1 cellular context compared by ENCODE assay signal in genomic region chr7:1122832-1123501, GRCh38.
TF ChIP-seq lines count a peak whose summit lies in the region.

No MANE protein-coding gene starts in this region.

TF ChIP-seq in H1, 55 proteins besides CTCF, POLR2A, EP300 and RAD21:
- TF ChIP-seq TCF12 (IDR thresholded peaks at IDR 0.05; ENCODE audit: low read depth, low read length): no peak
